Comparison of ENCODE assay signal across 24 cellular contexts in genomic region chr2:70214365-70214764, GRCh38. TPM values are rescaled to one million over a fixed set of nuclear protein-coding genes. Genes with fewer than 3 reads are reported as not detected.
DNase-seq lines count a peak whose midpoint lies in the region; ATAC-seq, FAIRE-seq and TF ChIP-seq lines count a peak whose summit lies in the region.
"Had no signal": no experiment of that assay in that cellular context is flagged by ENCODE, and none has a peak within 500 bp of the region (broad histone marks: within the 10 kb centered on the region; RNA-seq: fewer than 3 reads in every experiment).

No MANE protein-coding gene starts in this region.

- H4K20me1 ChIP-seq in HepG2 (ENCODE audit: insufficient read depth, low read length): no peaks in the 10 kb centered on the region

- DNase-seq in HepG2 (ENCODE audit: low spot score) (no peak), right lobe of liver (no peak), T-helper 17 cell (no peak), NCI-H1436 (lab: John Stamatoyannopoulos, UW) (no peak), osteocyte (ENCODE audit: extremely low spot score, unreplicated experiment) (no peak)
- no peak for DNase-seq in effector memory CD4-positive, alpha-beta T cell
- DNase-seq: ACHN; Caco-2; CD4-positive, alpha-beta memory T cell; DMS 273 treated with DMSO at 0.1 percent for 48 hours; DMS79 treated with DMSO at 0.1 percent for 48 hours; H7; Karpas-422; MV-4-11; NCI-H1105 treated with DMSO at 0.1 percent for 48 hours; NCI-H1694; NCI-H2081 treated with DMSO at 0.1 percent for 48 hours; NCI-H446; NCI-H526 had no signal

- no peak overlapping the region for H3K4me2 ChIP-seq in HepG2 (ENCODE audit: low read depth, low read length)
- H3K4me2 ChIP-seq: BLaER1 had no signal

- H3K36me3 ChIP-seq in HepG2 (replicated peaks in 1 of 2; ENCODE audit: control insufficient read depth in 1 of 2, insufficient read depth in 2 of 2, low read length in 2 of 2) (peaks cover 19 to 70% of the 10 kb centered on the region in 2 experiments), right lobe of liver (peaks cover 0 to 36% (median 15%) of the 10 kb centered on the region in 4 donors)
- peaks cover 45% of the 10 kb centered on the region for H3K36me3 ChIP-seq in effector memory CD4-positive, alpha-beta T cell (ENCODE audit: control insufficient read depth, insufficient read depth, low read length)

- in situ Hi-C loops in HepG2 (cut with HindIII; ENCODE audit: extremely low pct_ligation_motif_present, low pct_unique_long_range_greater_than_20kb): no loop called here

- no peak for ATAC-seq in HepG2
- no peak for ATAC-seq in right lobe of liver
- ATAC-seq in T-helper 17 cell: no peak
- ATAC-seq: GM12878, Right ventricle myocardium inferior had no signal

- no peaks in the 10 kb centered on the region for H3K9me3 Mint-ChIP-seq in osteocyte (ENCODE audit: unreplicated experiment)
- H3K9me3 Mint-ChIP-seq: CD4-positive, alpha-beta memory T cell had no signal

- CTCF ChIA-PET in HepG2 (lab: Yijun Ruan, JAX; ENCODE audit: low intra/inter-chr PET ratio, low total read pairs): no interaction called here

- BruUV-seq in HepG2 (replicated peaks; lab: Mats Ljungman, UMichigan): no TSS peak

- peaks cover 9% of the 10 kb centered on the region for H3K36me3 Mint-ChIP-seq in T-helper 17 cell (ENCODE audit: low read depth)
- H3K36me3 Mint-ChIP-seq in osteocyte (ENCODE audit: unreplicated experiment): peaks cover 57% of the 10 kb centered on the region

- no peak overlapping the region for H3K9ac ChIP-seq in HepG2 (ENCODE audit: insufficient read depth, low read depth, low read length)
- H3K9ac ChIP-seq: BLaER1 had no signal

- H3K27me3 Mint-ChIP-seq in T-helper 17 cell: no peaks in the 10 kb centered on the region
- H3K27me3 Mint-ChIP-seq in osteocyte (ENCODE audit: unreplicated experiment): no peaks in the 10 kb centered on the region
- H3K27me3 Mint-ChIP-seq: CD4-positive, alpha-beta memory T cell had no signal

- no peaks in the 10 kb centered on the region for H3K27me3 ChIP-seq in HepG2 (ENCODE audit: control insufficient read depth in 1 of 2, insufficient read depth in 2 of 2, low read length in 2 of 2)
- no peaks in the 10 kb centered on the region for H3K27me3 ChIP-seq in right lobe of liver
- H3K27me3 ChIP-seq in effector memory CD4-positive, alpha-beta T cell (replicated peaks; ENCODE audit: control insufficient read depth, insufficient read depth, low read length, poor library complexity, severe bottlenecking): no peaks in the 10 kb centered on the region
- H3K27me3 ChIP-seq: BLaER1, SJSA1 had no signal

- H3K4me3 Mint-ChIP-seq in T-helper 17 cell (no peak overlapping the region), osteocyte (ENCODE audit: unreplicated experiment) (no peak overlapping the region)
- H3K4me3 Mint-ChIP-seq: CD4-positive, alpha-beta memory T cell had no signal

- no peak overlapping the region for H3K27ac ChIP-seq in HepG2 (ENCODE audit: extremely low read length, insufficient read depth, low read length)
- H3K27ac ChIP-seq in right lobe of liver: no peak overlapping the region
- no peak overlapping the region for H3K27ac ChIP-seq in effector memory CD4-positive, alpha-beta T cell (ENCODE audit: insufficient read depth, low read length, poor library complexity, severe bottlenecking)
- H3K27ac ChIP-seq: BLaER1, SJSA1 had no signal

- H3K4me1 ChIP-seq in HepG2 (ENCODE audit: insufficient read depth, low read length) (no peaks in the 10 kb centered on the region), right lobe of liver (no peaks in the 10 kb centered on the region)
- no peaks in the 10 kb centered on the region for H3K4me1 ChIP-seq in effector memory CD4-positive, alpha-beta T cell (ENCODE audit: control insufficient read depth, insufficient read depth, low read length, poor library complexity, severe bottlenecking)
- H3K4me1 ChIP-seq: BLaER1, Caco-2, SJSA1 had no signal

- TF ChIP-seq RAD21 in HepG2 (CRISPR knock-in tag; IDR thresholded peaks at IDR 0.05): no peak

- H3K4me1 Mint-ChIP-seq in T-helper 17 cell (peaks cover 7% of the 10 kb centered on the region), osteocyte (ENCODE audit: unreplicated experiment) (peaks cover 3% of the 10 kb centered on the region)

- no peak for TF ChIP-seq EP300 in HepG2 (IDR thresholded peaks at IDR 0.05; ENCODE audit: low read depth in 2 of 2, low read length in 2 of 2)
- TF ChIP-seq EP300 in HepG2 (CRISPR knock-in tag; IDR thresholded peaks at IDR 0.05; ENCODE audit: borderline replicate concordance): no peak

- WGBS in HepG2 (ENCODE audit: low lambda C conversion rate): 98% methylated on average over 1 of the region's 1 CpG
- WGBS in right lobe of liver (ENCODE audit: insufficient coverage, low coverage, low lambda C conversion rate, missing lambda C conversion rate): 93% methylated on average over 1 of the region's 1 CpG

- intact Hi-C loops in HepG2 (cut with micrococcal nuclease; ENCODE audit: unreplicated experiment): no loop called here
- intact Hi-C loops in right lobe of liver (cut with DNase I): no loop called here

- TF ChIP-seq POLR2A in HepG2 (IDR thresholded peaks at IDR 0.05; ENCODE audit: insufficient read depth in 1 of 2, low read depth in 2 of 2, low read length in 2 of 2): no peak
- no peak for TF ChIP-seq POLR2A in right lobe of liver (IDR thresholded peaks at IDR 0.05)

- FAIRE-seq in HepG2 (lab: Jason Lieb, UNC) (no peak), islet of Langerhans (lab: Jason Lieb, UNC) (peak; percentile 41)
- FAIRE-seq: GM12878 had no signal

- no peaks in the 10 kb centered on the region for H3K9me3 ChIP-seq in HepG2 (ENCODE audit: low read length)
- H3K9me3 ChIP-seq in right lobe of liver: no peaks in the 10 kb centered on the region
- H3K9me3 ChIP-seq in T-helper 17 cell (ENCODE audit: control insufficient read depth, low read length, poor library complexity, severe bottlenecking): no peaks in the 10 kb centered on the region
- H3K9me3 ChIP-seq in effector memory CD4-positive, alpha-beta T cell (ENCODE audit: control insufficient read depth, low read length): no peaks in the 10 kb centered on the region
- H3K9me3 ChIP-seq: BLaER1, Caco-2, SJSA1 had no signal

- POLR2A ChIA-PET in HepG2 (lab: Yijun Ruan, JAX): no interaction called here

- H2AFZ ChIP-seq in HepG2 (ENCODE audit: low read length): no peak overlapping the region

- H3K79me2 ChIP-seq in HepG2 (ENCODE audit: insufficient read depth, low read length): no peaks in the 10 kb centered on the region

- TF ChIP-seq CTCF in HepG2 (CRISPR knock-in tag; IDR thresholded peaks at IDR 0.05) (no peak), right lobe of liver (IDR thresholded peaks at IDR 0.05) (no peak), osteocyte (IDR thresholded peaks at IDR 0.05) (no peak)

- H3K4me3 ChIP-seq in HepG2 (replicated peaks in 1 of 3; ENCODE audit: insufficient read depth in 1 of 3, low read depth in 2 of 3, low read length in 3 of 3): no peak overlapping the region
- no peak overlapping the region for H3K4me3 ChIP-seq in right lobe of liver
- no peak overlapping the region for H3K4me3 ChIP-seq in effector memory CD4-positive, alpha-beta T cell (ENCODE audit: insufficient read depth, low read depth, low read length, poor library complexity, severe bottlenecking)
- H3K4me3 ChIP-seq: BLaER1, GM12878, SJSA1 had no signal

- H3K27ac Mint-ChIP-seq in T-helper 17 cell (peak overlapping the region; percentile 27), osteocyte (ENCODE audit: unreplicated experiment) (no peak overlapping the region)

RNA-seq across cellular contexts. Expression of gene C2orf42, which starts 23.5 kb away (rescaled TPM):
- total RNA-seq in HepG2 (2016; rRNA removed; fragmentation: Illumina TruSeq; extraction: Trizol) (9.9 and 11.1 TPM in 2 replicates), right lobe of liver (10 to 100 TPM; 10.9 to 22.5 (median 16.7) TPM), T-helper 17 cell (10 to 100 TPM; 13.7 to 18.1 TPM), osteocyte (21.9 and 25.7 TPM in 2 replicates)
- total RNA-seq in HepG2 (2016; cell fraction: cytosol; rRNA removed; fragmentation: Illumina TruSeq; extraction: Trizol; ENCODE audit: low read depth): 20.6 and 21.9 TPM in 2 replicates
- total RNA-seq in HepG2 (2016; cell fraction: insoluble cytoplasmic fraction; rRNA removed; fragmentation: Illumina TruSeq; extraction: Trizol): 9.3 and 9.6 TPM in 2 replicates
- total RNA-seq in HepG2 (2016; cell fraction: membrane; rRNA removed; fragmentation: Illumina TruSeq; extraction: Trizol): 21.6 and 22.7 TPM in 2 replicates
- total RNA-seq in HepG2 (2016; cell fraction: nucleus; rRNA removed; fragmentation: Illumina TruSeq; extraction: Trizol): 8.7 and 10.0 TPM in 2 replicates
- 9.3 and 10.1 TPM in 2 replicates for polyA plus RNA-seq in HepG2 (2011; rRNA removed)
- 6.6 and 7.2 TPM in 2 replicates for polyA plus RNA-seq in HepG2 (2011; cell fraction: cytosol; rRNA removed)
- polyA plus RNA-seq in HepG2 (2011; cell fraction: nucleus; rRNA removed): 10.9 and 14.5 TPM in 2 replicates
- 8.7 and 9.4 TPM in 2 replicates for polyA plus RNA-seq in HepG2 (2012)
- 2.6 and 2.8 TPM in 2 replicates for polyA plus RNA-seq in HepG2 (2016; cell fraction: cytosol; fragmentation: Illumina TruSeq; extraction: Trizol; ENCODE audit: low read depth)
- 9.2 and 10.0 TPM in 2 replicates for polyA plus RNA-seq in HepG2 (2016; cell fraction: insoluble cytoplasmic fraction; fragmentation: Illumina TruSeq; extraction: Trizol; ENCODE audit: low read depth)
- 5.3 and 7.7 TPM in 2 replicates for polyA plus RNA-seq in HepG2 (2016; cell fraction: membrane; fragmentation: Illumina TruSeq; extraction: Trizol; ENCODE audit: low read depth)
- 8.3 and 10.9 TPM in 2 replicates for polyA plus RNA-seq in HepG2 (2016; cell fraction: nucleus; fragmentation: Illumina TruSeq; extraction: Trizol; ENCODE audit: insufficient read depth, low read depth)
- 26.9 and 49.5 TPM in 2 replicates for polyA minus RNA-seq in HepG2 (2011; rRNA and poly(A)+ RNA removed; ENCODE audit: low replicate concordance)
- polyA minus RNA-seq in HepG2 (2011; cell fraction: cytosol; rRNA and poly(A)+ RNA removed): 8.3 and 17.8 TPM in 2 replicates
- 22.4 and 25.1 TPM in 2 replicates for polyA minus RNA-seq in HepG2 (2011; cell fraction: nucleus; rRNA and poly(A)+ RNA removed)

RNA-seq across cellular contexts. Expression of gene TIA1, which starts 34.1 kb away (rescaled TPM):
- total RNA-seq in HepG2 (2016; rRNA removed; fragmentation: Illumina TruSeq; extraction: Trizol) (199 and 209 TPM in 2 replicates), right lobe of liver (10 to 100 TPM; 27.5 to 44.2 (median 35.8) TPM), T-helper 17 cell (10 to 100 TPM; 68.1 to 78.2 TPM), osteocyte (176 and 179 TPM in 2 replicates)
- 46.3 and 52.7 TPM in 2 replicates for total RNA-seq in HepG2 (2016; cell fraction: cytosol; rRNA removed; fragmentation: Illumina TruSeq; extraction: Trizol; ENCODE audit: low read depth)
- total RNA-seq in HepG2 (2016; cell fraction: insoluble cytoplasmic fraction; rRNA removed; fragmentation: Illumina TruSeq; extraction: Trizol): 193 and 198 TPM in 2 replicates
- total RNA-seq in HepG2 (2016; cell fraction: membrane; rRNA removed; fragmentation: Illumina TruSeq; extraction: Trizol): 37.9 and 45.7 TPM in 2 replicates
- 256 and 292 TPM in 2 replicates for total RNA-seq in HepG2 (2016; cell fraction: nucleus; rRNA removed; fragmentation: Illumina TruSeq; extraction: Trizol)
- 306 and 319 TPM in 2 replicates for polyA plus RNA-seq in HepG2 (2011; rRNA removed)
- 41.7 and 42.1 TPM in 2 replicates for polyA plus RNA-seq in HepG2 (2011; cell fraction: cytosol; rRNA removed)
- 1,074 and 1,129 TPM in 2 replicates for polyA plus RNA-seq in HepG2 (2011; cell fraction: nucleus; rRNA removed)
- 147 and 204 TPM in 2 replicates for polyA plus RNA-seq in HepG2 (2012)
- 6.0 and 6.8 TPM in 2 replicates for polyA plus RNA-seq in HepG2 (2016; cell fraction: cytosol; fragmentation: Illumina TruSeq; extraction: Trizol; ENCODE audit: low read depth)
- 108 and 119 TPM in 2 replicates for polyA plus RNA-seq in HepG2 (2016; cell fraction: insoluble cytoplasmic fraction; fragmentation: Illumina TruSeq; extraction: Trizol; ENCODE audit: low read depth)
- 16.0 TPM in 2 replicates for polyA plus RNA-seq in HepG2 (2016; cell fraction: membrane; fragmentation: Illumina TruSeq; extraction: Trizol; ENCODE audit: low read depth)
- 613 and 622 TPM in 2 replicates for polyA plus RNA-seq in HepG2 (2016; cell fraction: nucleus; fragmentation: Illumina TruSeq; extraction: Trizol; ENCODE audit: insufficient read depth, low read depth)
- polyA minus RNA-seq in HepG2 (2011; rRNA and poly(A)+ RNA removed; ENCODE audit: low replicate concordance): 79.8 and 109 TPM in 2 replicates
- polyA minus RNA-seq in HepG2 (2011; cell fraction: cytosol; rRNA and poly(A)+ RNA removed): 61.2 and 67.1 TPM in 2 replicates
- polyA minus RNA-seq in HepG2 (2011; cell fraction: nucleus; rRNA and poly(A)+ RNA removed): 718 and 820 TPM in 2 replicates

RNA-seq across cellular contexts. Expression of gene PCYOX1, which starts 43.6 kb away (rescaled TPM):
- total RNA-seq in HepG2 (2016; rRNA removed; fragmentation: Illumina TruSeq; extraction: Trizol) (64.6 and 94.8 TPM in 2 replicates), right lobe of liver (100 to 1,000 TPM in 3 of 6 experiments, 10 to 100 TPM in 3; 38.8 to 186 (median 92.5) TPM), T-helper 17 cell (1 to 10 TPM; 8.0 to 9.3 TPM), osteocyte (79.2 and 83.6 TPM in 2 replicates)
- total RNA-seq in HepG2 (2016; cell fraction: cytosol; rRNA removed; fragmentation: Illumina TruSeq; extraction: Trizol; ENCODE audit: low read depth): 5.0 and 5.6 TPM in 2 replicates
- 62.4 and 97.7 TPM in 2 replicates for total RNA-seq in HepG2 (2016; cell fraction: insoluble cytoplasmic fraction; rRNA removed; fragmentation: Illumina TruSeq; extraction: Trizol)
- 22.4 and 27.7 TPM in 2 replicates for total RNA-seq in HepG2 (2016; cell fraction: membrane; rRNA removed; fragmentation: Illumina TruSeq; extraction: Trizol)
- total RNA-seq in HepG2 (2016; cell fraction: nucleus; rRNA removed; fragmentation: Illumina TruSeq; extraction: Trizol): 86.9 and 110 TPM in 2 replicates
- 61.0 and 86.6 TPM in 2 replicates for polyA plus RNA-seq in HepG2 (2011; rRNA removed)
- 37.9 and 61.2 TPM in 2 replicates for polyA plus RNA-seq in HepG2 (2011; cell fraction: cytosol; rRNA removed)
- 10.2 and 15.2 TPM in 2 replicates for polyA plus RNA-seq in HepG2 (2011; cell fraction: nucleus; rRNA removed)
- polyA plus RNA-seq in HepG2 (2012): 110 and 112 TPM in 2 replicates
- polyA plus RNA-seq in HepG2 (2016; cell fraction: cytosol; fragmentation: Illumina TruSeq; extraction: Trizol; ENCODE audit: low read depth): 4.3 and 4.7 TPM in 2 replicates
- 53.5 and 58.1 TPM in 2 replicates for polyA plus RNA-seq in HepG2 (2016; cell fraction: insoluble cytoplasmic fraction; fragmentation: Illumina TruSeq; extraction: Trizol; ENCODE audit: low read depth)
- polyA plus RNA-seq in HepG2 (2016; cell fraction: membrane; fragmentation: Illumina TruSeq; extraction: Trizol; ENCODE audit: low read depth): 10.1 and 11.7 TPM in 2 replicates
- polyA plus RNA-seq in HepG2 (2016; cell fraction: nucleus; fragmentation: Illumina TruSeq; extraction: Trizol; ENCODE audit: insufficient read depth, low read depth): 99.9 and 103 TPM in 2 replicates
- polyA minus RNA-seq in HepG2 (2011; rRNA and poly(A)+ RNA removed; ENCODE audit: low replicate concordance): 25.7 and 59.9 TPM in 2 replicates
- polyA minus RNA-seq in HepG2 (2011; cell fraction: cytosol; rRNA and poly(A)+ RNA removed): 65.6 and 74.8 TPM in 2 replicates
- 26.8 and 37.2 TPM in 2 replicates for polyA minus RNA-seq in HepG2 (2011; cell fraction: nucleus; rRNA and poly(A)+ RNA removed)
